ENCODE assay signal across 1 cellular context in the genomic region with DNA sequence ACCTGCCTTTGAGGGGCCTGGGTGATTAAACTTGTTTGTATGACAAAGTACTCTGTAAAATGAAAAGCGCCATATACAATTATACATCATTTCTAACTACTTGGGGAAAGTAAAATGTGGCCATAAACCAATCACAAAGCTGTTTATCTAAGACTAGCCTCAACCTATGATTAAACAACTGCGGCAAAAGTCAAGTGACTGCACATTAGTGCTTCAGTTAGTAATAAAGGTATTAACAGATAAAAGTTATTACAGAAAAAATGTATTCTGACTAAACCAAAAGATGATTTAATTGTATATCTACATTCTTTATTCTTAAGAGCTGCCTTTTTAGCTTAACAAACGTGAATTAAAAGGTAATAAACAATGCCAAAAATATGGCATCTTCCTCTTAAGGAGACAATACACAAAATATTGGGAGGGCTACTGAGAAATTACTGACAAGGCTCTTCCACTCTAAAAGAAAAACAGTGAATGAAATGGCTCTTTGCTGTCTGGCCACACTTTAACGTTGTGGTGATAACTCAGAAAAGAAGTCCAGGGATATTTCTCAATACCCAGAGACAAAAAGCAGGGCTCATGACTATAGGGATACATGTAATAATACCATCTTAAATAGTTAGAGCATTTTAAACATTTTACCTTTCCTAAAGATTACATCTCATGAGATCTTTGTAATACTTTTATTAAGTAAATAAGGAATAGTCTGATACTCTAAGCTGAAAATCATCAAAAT.
TF ChIP-seq lines count a peak whose summit lies in the region.

No MANE protein-coding gene starts in this region.

TF ChIP-seq in HEK293, 187 proteins besides CTCF, POLR2A, EP300 and RAD21 (continued from another document):
- TF ChIP-seq, protein P1, sequence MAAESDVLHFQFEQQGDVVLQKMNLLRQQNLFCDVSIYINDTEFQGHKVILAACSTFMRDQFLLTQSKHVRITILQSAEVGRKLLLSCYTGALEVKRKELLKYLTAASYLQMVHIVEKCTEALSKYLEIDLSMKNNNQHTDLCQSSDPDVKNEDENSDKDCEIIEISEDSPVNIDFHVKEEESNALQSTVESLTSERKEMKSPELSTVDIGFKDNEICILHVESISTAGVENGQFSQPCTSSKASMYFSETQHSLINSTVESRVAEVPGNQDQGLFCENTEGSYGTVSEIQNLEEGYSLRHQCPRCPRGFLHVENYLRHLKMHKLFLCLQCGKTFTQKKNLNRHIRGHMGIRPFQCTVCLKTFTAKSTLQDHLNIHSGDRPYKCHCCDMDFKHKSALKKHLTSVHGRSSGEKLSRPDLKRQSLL (tag by site-specific recombination; IDR thresholded peaks at IDR 0.05): no peak
- TF ChIP-seq ZNF23 (tag by site-specific recombination; IDR thresholded peaks at IDR 0.05; ENCODE audit: borderline replicate concordance) (no peak), ZNF335 (tag by site-specific recombination; conservative IDR thresholded peaks at IDR 0.05) (peak; percentile 26; the same call in 1 of the 2 replicates), ZNF37A (tag by site-specific recombination; IDR thresholded peaks at IDR 0.05) (no peak), ZNF426 (tag by site-specific recombination; IDR thresholded peaks at IDR 0.05) (no peak), ZNF514 (tag by site-specific recombination; IDR thresholded peaks at IDR 0.05) (no peak), ZFP3 (tag by site-specific recombination; IDR thresholded peaks at IDR 0.05; ENCODE audit: low read depth) (no peak), ZNF596 (tag by site-specific recombination; IDR thresholded peaks at IDR 0.05) (no peak), ZNF157 (tag by site-specific recombination; IDR thresholded peaks at IDR 0.05) (no peak), ZNF48 (tag by site-specific recombination; IDR thresholded peaks at IDR 0.05) (no peak), OSR2 (tag by site-specific recombination; IDR thresholded peaks at IDR 0.05) (peak; percentile 75), REPIN1 (tag by site-specific recombination; IDR thresholded peaks at IDR 0.05; ENCODE audit: low read depth) (no peak), ZFP37 (tag by site-specific recombination; IDR thresholded peaks at IDR 0.05) (no peak), ZNF664 (tag by site-specific recombination; IDR thresholded peaks at IDR 0.05) (no peak), ZNF311 (tag by site-specific recombination; IDR thresholded peaks at IDR 0.05; ENCODE audit: borderline replicate concordance) (no peak), ZNF184 (tag by site-specific recombination; IDR thresholded peaks at IDR 0.05) (no peak), ZNF114 (tag by site-specific recombination; IDR thresholded peaks at IDR 0.05) (no peak), ZNF510 (tag by site-specific recombination; IDR thresholded peaks at IDR 0.05; ENCODE audit: insufficient replicate concordance) (no peak), GLIS2 (tag by site-specific recombination; IDR thresholded peaks at IDR 0.05) (no peak), ZNF211 (tag by site-specific recombination; IDR thresholded peaks at IDR 0.05; ENCODE audit: low read depth) (no peak), ZNF521 (tag by site-specific recombination; IDR thresholded peaks at IDR 0.05) (no peak), SCRT2 (tag by site-specific recombination; IDR thresholded peaks at IDR 0.05) (no peak), ZNF610 (tag by site-specific recombination; IDR thresholded peaks at IDR 0.05; ENCODE audit: borderline replicate concordance) (no peak), GLI2 (tag by site-specific recombination; IDR thresholded peaks at IDR 0.05; ENCODE audit: borderline replicate concordance, low read depth) (no peak), ZNF138 (tag by site-specific recombination; IDR thresholded peaks at IDR 0.05; ENCODE audit: borderline replicate concordance) (no peak), ZNF600 (tag by site-specific recombination; IDR thresholded peaks at IDR 0.05) (no peak), ZNF701 (tag by site-specific recombination; IDR thresholded peaks at IDR 0.05) (no peak)
- TF ChIP-seq, protein P2, sequence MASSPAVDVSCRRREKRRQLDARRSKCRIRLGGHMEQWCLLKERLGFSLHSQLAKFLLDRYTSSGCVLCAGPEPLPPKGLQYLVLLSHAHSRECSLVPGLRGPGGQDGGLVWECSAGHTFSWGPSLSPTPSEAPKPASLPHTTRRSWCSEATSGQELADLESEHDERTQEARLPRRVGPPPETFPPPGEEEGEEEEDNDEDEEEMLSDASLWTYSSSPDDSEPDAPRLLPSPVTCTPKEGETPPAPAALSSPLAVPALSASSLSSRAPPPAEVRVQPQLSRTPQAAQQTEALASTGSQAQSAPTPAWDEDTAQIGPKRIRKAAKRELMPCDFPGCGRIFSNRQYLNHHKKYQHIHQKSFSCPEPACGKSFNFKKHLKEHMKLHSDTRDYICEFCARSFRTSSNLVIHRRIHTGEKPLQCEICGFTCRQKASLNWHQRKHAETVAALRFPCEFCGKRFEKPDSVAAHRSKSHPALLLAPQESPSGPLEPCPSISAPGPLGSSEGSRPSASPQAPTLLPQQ (tag by site-specific recombination; IDR thresholded peaks at IDR 0.05): no peak
- TF ChIP-seq, protein P3, sequence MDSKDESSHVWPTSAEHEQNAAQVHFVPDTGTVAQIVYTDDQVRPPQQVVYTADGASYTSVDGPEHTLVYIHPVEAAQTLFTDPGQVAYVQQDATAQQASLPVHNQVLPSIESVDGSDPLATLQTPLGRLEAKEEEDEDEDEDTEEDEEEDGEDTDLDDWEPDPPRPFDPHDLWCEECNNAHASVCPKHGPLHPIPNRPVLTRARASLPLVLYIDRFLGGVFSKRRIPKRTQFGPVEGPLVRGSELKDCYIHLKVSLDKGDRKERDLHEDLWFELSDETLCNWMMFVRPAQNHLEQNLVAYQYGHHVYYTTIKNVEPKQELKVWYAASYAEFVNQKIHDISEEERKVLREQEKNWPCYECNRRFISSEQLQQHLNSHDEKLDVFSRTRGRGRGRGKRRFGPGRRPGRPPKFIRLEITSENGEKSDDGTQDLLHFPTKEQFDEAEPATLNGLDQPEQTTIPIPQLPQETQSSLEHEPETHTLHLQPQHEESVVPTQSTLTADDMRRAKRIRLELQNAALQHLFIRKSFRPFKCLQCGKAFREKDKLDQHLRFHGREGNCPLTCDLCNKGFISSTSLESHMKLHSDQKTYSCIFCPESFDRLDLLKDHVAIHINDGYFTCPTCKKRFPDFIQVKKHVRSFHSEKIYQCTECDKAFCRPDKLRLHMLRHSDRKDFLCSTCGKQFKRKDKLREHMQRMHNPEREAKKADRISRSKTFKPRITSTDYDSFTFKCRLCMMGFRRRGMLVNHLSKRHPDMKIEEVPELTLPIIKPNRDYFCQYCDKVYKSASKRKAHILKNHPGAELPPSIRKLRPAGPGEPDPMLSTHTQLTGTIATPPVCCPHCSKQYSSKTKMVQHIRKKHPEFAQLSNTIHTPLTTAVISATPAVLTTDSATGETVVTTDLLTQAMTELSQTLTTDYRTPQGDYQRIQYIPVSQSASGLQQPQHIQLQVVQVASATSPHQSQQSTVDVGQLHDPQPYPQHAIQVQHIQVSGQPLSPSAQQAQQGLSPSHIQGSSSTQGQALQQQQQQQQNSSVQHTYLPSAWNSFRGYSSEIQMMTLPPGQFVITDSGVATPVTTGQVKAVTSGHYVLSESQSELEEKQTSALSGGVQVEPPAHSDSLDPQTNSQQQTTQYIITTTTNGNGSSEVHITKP (tag by site-specific recombination; IDR thresholded peaks at IDR 0.05): peak; percentile 68
- TF ChIP-seq, protein P4, sequence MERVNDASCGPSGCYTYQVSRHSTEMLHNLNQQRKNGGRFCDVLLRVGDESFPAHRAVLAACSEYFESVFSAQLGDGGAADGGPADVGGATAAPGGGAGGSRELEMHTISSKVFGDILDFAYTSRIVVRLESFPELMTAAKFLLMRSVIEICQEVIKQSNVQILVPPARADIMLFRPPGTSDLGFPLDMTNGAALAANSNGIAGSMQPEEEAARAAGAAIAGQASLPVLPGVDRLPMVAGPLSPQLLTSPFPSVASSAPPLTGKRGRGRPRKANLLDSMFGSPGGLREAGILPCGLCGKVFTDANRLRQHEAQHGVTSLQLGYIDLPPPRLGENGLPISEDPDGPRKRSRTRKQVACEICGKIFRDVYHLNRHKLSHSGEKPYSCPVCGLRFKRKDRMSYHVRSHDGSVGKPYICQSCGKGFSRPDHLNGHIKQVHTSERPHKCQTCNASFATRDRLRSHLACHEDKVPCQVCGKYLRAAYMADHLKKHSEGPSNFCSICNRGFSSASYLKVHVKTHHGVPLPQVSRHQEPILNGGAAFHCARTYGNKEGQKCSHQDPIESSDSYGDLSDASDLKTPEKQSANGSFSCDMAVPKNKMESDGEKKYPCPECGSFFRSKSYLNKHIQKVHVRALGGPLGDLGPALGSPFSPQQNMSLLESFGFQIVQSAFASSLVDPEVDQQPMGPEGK (tag by site-specific recombination; IDR thresholded peaks at IDR 0.05): no peak
- TF ChIP-seq, protein P5, sequence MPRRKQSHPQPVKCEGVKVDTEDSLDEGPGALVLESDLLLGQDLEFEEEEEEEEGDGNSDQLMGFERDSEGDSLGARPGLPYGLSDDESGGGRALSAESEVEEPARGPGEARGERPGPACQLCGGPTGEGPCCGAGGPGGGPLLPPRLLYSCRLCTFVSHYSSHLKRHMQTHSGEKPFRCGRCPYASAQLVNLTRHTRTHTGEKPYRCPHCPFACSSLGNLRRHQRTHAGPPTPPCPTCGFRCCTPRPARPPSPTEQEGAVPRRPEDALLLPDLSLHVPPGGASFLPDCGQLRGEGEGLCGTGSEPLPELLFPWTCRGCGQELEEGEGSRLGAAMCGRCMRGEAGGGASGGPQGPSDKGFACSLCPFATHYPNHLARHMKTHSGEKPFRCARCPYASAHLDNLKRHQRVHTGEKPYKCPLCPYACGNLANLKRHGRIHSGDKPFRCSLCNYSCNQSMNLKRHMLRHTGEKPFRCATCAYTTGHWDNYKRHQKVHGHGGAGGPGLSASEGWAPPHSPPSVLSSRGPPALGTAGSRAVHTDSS (tag by site-specific recombination; IDR thresholded peaks at IDR 0.05): no peak
- TF ChIP-seq, protein P6, sequence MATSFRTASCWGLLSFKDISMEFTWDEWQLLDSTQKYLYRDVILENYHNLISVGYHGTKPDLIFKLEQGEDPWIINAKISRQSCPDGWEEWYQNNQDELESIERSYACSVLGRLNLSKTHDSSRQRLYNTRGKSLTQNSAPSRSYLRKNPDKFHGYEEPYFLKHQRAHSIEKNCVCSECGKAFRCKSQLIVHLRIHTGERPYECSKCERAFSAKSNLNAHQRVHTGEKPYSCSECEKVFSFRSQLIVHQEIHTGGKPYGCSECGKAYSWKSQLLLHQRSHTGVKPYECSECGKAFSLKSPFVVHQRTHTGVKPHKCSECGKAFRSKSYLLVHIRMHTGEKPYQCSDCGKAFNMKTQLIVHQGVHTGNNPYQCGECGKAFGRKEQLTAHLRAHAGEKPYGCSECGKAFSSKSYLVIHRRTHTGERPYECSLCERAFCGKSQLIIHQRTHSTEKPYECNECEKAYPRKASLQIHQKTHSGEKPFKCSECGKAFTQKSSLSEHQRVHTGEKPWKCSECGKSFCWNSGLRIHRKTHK (tag by site-specific recombination; IDR thresholded peaks at IDR 0.05): no peak
- TF ChIP-seq, protein P7, sequence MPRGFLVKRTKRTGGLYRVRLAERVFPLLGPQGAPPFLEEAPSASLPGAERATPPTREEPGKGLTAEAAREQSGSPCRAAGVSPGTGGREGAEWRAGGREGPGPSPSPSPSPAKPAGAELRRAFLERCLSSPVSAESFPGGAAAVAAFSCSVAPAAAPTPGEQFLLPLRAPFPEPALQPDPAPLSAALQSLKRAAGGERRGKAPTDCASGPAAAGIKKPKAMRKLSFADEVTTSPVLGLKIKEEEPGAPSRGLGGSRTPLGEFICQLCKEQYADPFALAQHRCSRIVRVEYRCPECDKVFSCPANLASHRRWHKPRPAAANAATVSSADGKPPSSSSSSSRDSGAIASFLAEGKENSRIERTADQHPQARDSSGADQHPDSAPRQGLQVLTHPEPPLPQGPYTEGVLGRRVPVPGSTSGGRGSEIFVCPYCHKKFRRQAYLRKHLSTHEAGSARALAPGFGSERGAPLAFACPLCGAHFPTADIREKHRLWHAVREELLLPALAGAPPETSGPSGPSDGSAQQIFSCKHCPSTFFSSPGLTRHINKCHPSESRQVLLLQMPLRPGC (tag by site-specific recombination; IDR thresholded peaks at IDR 0.05): 0 out of 2 replicates have a peak, but pooled peaks have one; percentile 29
